ENCODE assay signal across 18 cellular contexts in the genomic region with DNA sequence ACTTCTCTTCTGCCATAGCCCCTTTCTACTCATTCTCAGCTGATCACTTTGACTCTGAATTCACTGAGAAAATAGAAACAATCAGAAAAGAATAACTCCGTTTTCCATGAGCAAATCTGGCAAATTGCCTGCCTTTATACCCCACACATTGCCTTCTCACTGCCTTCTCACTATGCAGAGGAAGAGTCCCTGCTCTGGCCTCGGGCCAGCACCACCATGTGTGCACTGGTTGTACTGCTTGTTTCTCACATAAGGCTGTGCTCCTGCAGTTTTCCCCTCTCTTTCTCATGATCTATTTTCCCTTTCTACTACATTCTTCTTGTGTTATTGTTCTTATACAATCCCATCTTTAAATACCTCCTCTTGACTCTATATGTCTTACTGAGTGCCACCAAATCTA. TPM values are rescaled to one million over a fixed set of nuclear protein-coding genes. Genes with fewer than 3 reads are reported as not detected.
DNase-seq lines count a peak whose midpoint lies in the region; FAIRE-seq and TF ChIP-seq lines count a peak whose summit lies in the region.
"Had no signal": no experiment of that assay in that cellular context is flagged by ENCODE, and none has a peak within 500 bp of the region (broad histone marks: within the 10 kb centered on the region; RNA-seq: fewer than 3 reads in every experiment).

No MANE protein-coding gene starts in this region.

- DNase-seq in NCI-H748 (lab: John Stamatoyannopoulos, UW; ENCODE audit: unreplicated experiment) = peak; percentile 8
- DNase-seq in NCI-H748 treated with DMSO at 0.1 percent for 48 hours (lab: John Stamatoyannopoulos, UW) = no peak
- DNase-seq in NCI-H69 (lab: John Stamatoyannopoulos, UW) = peak; percentile 26
- DNase-seq in H1 (ENCODE audit: low read depth in 1 of 2, low spot score in 2 of 2) = no peak
- peak; percentile 61 for DNase-seq in neural progenitor cell (ENCODE audit: low spot score)
- no peak for DNase-seq in DMS153 treated with DMSO at 0.1 percent for 48 hours (lab: John Stamatoyannopoulos, UW; ENCODE audit: unreplicated experiment)
- no peak for DNase-seq in ovary
- no peak for DNase-seq in D721Med (ENCODE audit: insufficient read length, low spot score)
- DNase-seq: ACHN; activated effector memory CD4-positive, alpha-beta T cell treated with Interleukin-2 at 50 U/mL for 16 hours; aorta; dorsolateral prefrontal cortex; foreskin keratinocyte; GOT3; stomach had no signal

- H3F3A ChIP-seq in neural progenitor cell (ENCODE audit: low read depth) = peaks cover 22% of the 10 kb centered on the region

- H3K4me3 ChIP-seq in H1 (ENCODE audit: extremely low read depth in 1 of 4, insufficient read depth in 2 of 4, low read depth in 3 of 4, low read length in 4 of 4) (no peak overlapping the region), neural progenitor cell (no peak overlapping the region), ovary (no peak overlapping the region)
- H3K4me3 ChIP-seq: dorsolateral prefrontal cortex, smooth muscle cell, stomach had no signal

- H3K4me2 ChIP-seq in H1 (ENCODE audit: insufficient read depth in 1 of 2, low read depth in 2 of 2, low read length in 2 of 2) (no peak overlapping the region), neural progenitor cell (no peak overlapping the region)
- H3K4me2 ChIP-seq: smooth muscle cell had no signal

- H2BK15ac ChIP-seq in H1 (ENCODE audit: low read length) = no peak overlapping the region

- no peak overlapping the region for H2BK5ac ChIP-seq in H1 (ENCODE audit: low read depth, low read length)

- no peak overlapping the region for H3K56ac ChIP-seq in H1 (replicated peaks; ENCODE audit: insufficient read length, low read depth, low read length)

- no peak overlapping the region for H2BK120ac ChIP-seq in H1 (replicated peaks; ENCODE audit: low read depth, low read length)

- H3K9ac ChIP-seq in H1 (replicated peaks in 1 of 4; ENCODE audit: extremely low read depth in 1 of 4, low read depth in 3 of 4, low read length in 3 of 4) = no peak overlapping the region
- no peak overlapping the region for H3K9ac ChIP-seq in neural progenitor cell

- no peak for TF ChIP-seq POLR2A in H1 (IDR thresholded peaks at IDR 0.05; ENCODE audit: control extremely low read depth in 1 of 2, low read depth in 2 of 2, low read length in 2 of 2)
- no peak for TF ChIP-seq POLR2A in ovary (IDR thresholded peaks at IDR 0.05)

- TF ChIP-seq CTCF in H1 (IDR thresholded peaks at IDR 0.05; ENCODE audit: control extremely low read depth in 1 of 3, insufficient read depth in 1 of 3, low read depth in 1 of 3, low read length in 3 of 3) (peak; percentile 47 to 52 (median 50)), neural progenitor cell (IDR thresholded peaks at IDR 0.05) (peak; percentile 44), ovary (IDR thresholded peaks at IDR 0.05) (no peak), D721Med (IDR thresholded peaks at IDR 0.05; ENCODE audit: insufficient read depth, missing control alignments) (no peak)

- no peak overlapping the region for H3K4ac ChIP-seq in H1 (replicated peaks; ENCODE audit: insufficient read length, low read depth, low read length)

- H3K18ac ChIP-seq in H1 (ENCODE audit: extremely low read depth, low read length) = no peak overlapping the region

- no peak overlapping the region for H4K8ac ChIP-seq in H1 (ENCODE audit: extremely low read depth, insufficient read depth, low read length)

- H2BK20ac ChIP-seq in H1 (ENCODE audit: low read length) = no peak overlapping the region

- no peaks in the 10 kb centered on the region for H3K79me1 ChIP-seq in H1 (ENCODE audit: low read depth, low read length)

- no peaks in the 10 kb centered on the region for H3K9me3 ChIP-seq in H1 (ENCODE audit: insufficient read depth in 2 of 2, low read depth in 1 of 2, low read length in 1 of 2)
- H3K9me3 ChIP-seq in neural progenitor cell (ENCODE audit: low read depth) = no peaks in the 10 kb centered on the region
- H3K9me3 ChIP-seq in ovary = no peaks in the 10 kb centered on the region
- H3K9me3 ChIP-seq: stomach had no signal

- H2AFZ ChIP-seq in H1 (ENCODE audit: low read length) (no peak overlapping the region), neural progenitor cell (replicated peaks) (no peak overlapping the region)

- no peak overlapping the region for H2AK5ac ChIP-seq in H1 (ENCODE audit: low read depth, low read length)

- no peak overlapping the region for H4K5ac ChIP-seq in H1 (ENCODE audit: insufficient read length, low read depth, low read length)

- POLR2A ChIA-PET in H1 (lab: Charles Lee; ENCODE audit: partially characterized antibody) = interaction anchor here (0.8 to 1.7 kb wide), 2 partner anchors 24 to 29 kb away, joined by 3 to 7 read pairs; no protein-coding TSS in a partner anchor

- no peak overlapping the region for H3K14ac ChIP-seq in H1 (ENCODE audit: insufficient read length)

- H3K9me3 Mint-ChIP-seq in neural progenitor cell = peaks cover 2% of the 10 kb centered on the region
- H3K9me3 Mint-ChIP-seq: memory B cell had no signal

- no peak overlapping the region for H3K4me3 Mint-ChIP-seq in neural progenitor cell
- H3K4me3 Mint-ChIP-seq: memory B cell had no signal

- H3K79me2 ChIP-seq in H1 (ENCODE audit: control insufficient read depth in 1 of 2, insufficient read depth in 2 of 2, low read length in 2 of 2) = no peaks in the 10 kb centered on the region
- no peaks in the 10 kb centered on the region for H3K79me2 ChIP-seq in neural progenitor cell (ENCODE audit: low read depth)

- no peaks in the 10 kb centered on the region for H3K36me3 Mint-ChIP-seq in neural progenitor cell
- H3K36me3 Mint-ChIP-seq: memory B cell had no signal

- H3K27me3 Mint-ChIP-seq in neural progenitor cell (ENCODE audit: insufficient read depth, low read depth) = no peaks in the 10 kb centered on the region

- H3K23me2 ChIP-seq in H1 (ENCODE audit: low read depth, low read length) = no peaks in the 10 kb centered on the region; the same call in 1 of the 2 replicates

- H3K27ac ChIP-seq in H1 (ENCODE audit: low read depth, low read length) (no peak overlapping the region), neural progenitor cell (no peak overlapping the region), ovary (no peak overlapping the region)
- H3K27ac ChIP-seq: dorsolateral prefrontal cortex, foreskin keratinocyte, RWPE1 had no signal

- H3K23ac ChIP-seq in H1 (ENCODE audit: insufficient read length) = no peak overlapping the region

- peak; percentile 33 to 47; a peak in 3 of 4 replicates for TF ChIP-seq RAD21 in H1 (IDR thresholded peaks at IDR 0.05 in 1 of 2, conservative IDR thresholded peaks at IDR 0.05 in 1 of 2; ENCODE audit: low read depth in 2 of 2, low read length in 2 of 2)

- H3K4me1 Mint-ChIP-seq in neural progenitor cell = peaks cover 32% of the 10 kb centered on the region
- H3K4me1 Mint-ChIP-seq: memory B cell had no signal

- CTCF ChIA-PET in H1 (lab: Charles Lee; ENCODE audit: partially characterized antibody) = interaction anchor here (0.7 to 5.3 kb wide), 12 partner anchors 9 to 154 kb away, joined by 3 to 46 read pairs (median 5); no protein-coding TSS in a partner anchor

- 82% methylated on average over 2 of the region's 2 CpGs; no CpG with 5 or more reads in 1 of the 2 experiments for WGBS in H1 (ENCODE audit: extremely low coverage in 1 of 2, insufficient coverage in 1 of 2, insufficient read length in 1 of 2, insufficient replicate concordance in 2 of 2, low coverage in 1 of 2, low lambda C conversion rate in 2 of 2, missing lambda C conversion rate in 1 of 2), 2 experiments
- WGBS in ovary, 3 donors = 12 to 31% (median 21%) methylated on average over 2 of the region's 2 CpGs

- no peaks in the 10 kb centered on the region for H3K36me3 ChIP-seq in H1 (ENCODE audit: control insufficient read depth in 2 of 4, insufficient read depth in 4 of 4, low read length in 3 of 4)
- no peaks in the 10 kb centered on the region for H3K36me3 ChIP-seq in neural progenitor cell
- no peaks in the 10 kb centered on the region for H3K36me3 ChIP-seq in ovary
- H3K36me3 ChIP-seq: stomach had no signal

- intact Hi-C loops in ovary (cut with DNase I) = no loop called here

- H4K20me1 ChIP-seq in H1 (replicated peaks in 1 of 2; ENCODE audit: control insufficient read depth in 1 of 2, insufficient read depth in 2 of 2, low read length in 2 of 2) = no peaks in the 10 kb centered on the region
- no peaks in the 10 kb centered on the region for H4K20me1 ChIP-seq in neural progenitor cell (ENCODE audit: low read depth)

- FAIRE-seq in H1 (lab: Jason Lieb, UNC) (peak; percentile 62), D721Med (lab: Jason Lieb, UNC) (no peak)

- H4K91ac ChIP-seq in H1 (replicated peaks; ENCODE audit: insufficient read length, low read length) = no peak overlapping the region

- H2BK12ac ChIP-seq in H1 (ENCODE audit: low read depth, low read length) = no peak overlapping the region

- no peak for TF ChIP-seq EP300 in H1 (IDR thresholded peaks at IDR 0.05; ENCODE audit: borderline replicate concordance in 1 of 2, low read depth in 2 of 2, low read length in 2 of 2)
- TF ChIP-seq EP300 in ovary (IDR thresholded peaks at IDR 0.05) = no peak

- H3K27me3 ChIP-seq in H1 (replicated peaks in 1 of 4; ENCODE audit: control insufficient read depth in 3 of 4, extremely low read depth in 1 of 4, insufficient read depth in 3 of 4, low read length in 3 of 4) (no peaks in the 10 kb centered on the region), neural progenitor cell (no peaks in the 10 kb centered on the region), ovary (no peaks in the 10 kb centered on the region)
- H3K27me3 ChIP-seq: stomach had no signal

- H3K4me1 ChIP-seq in H1 (replicated peaks in 1 of 4; ENCODE audit: control insufficient read depth in 3 of 4, insufficient read depth in 4 of 4, low read length in 3 of 4) = peaks cover 0 to 5% (median 1%) of the 10 kb centered on the region in 4 experiments; a peak in 1 of 7 replicates
- peaks cover 44% of the 10 kb centered on the region for H3K4me1 ChIP-seq in neural progenitor cell
- H3K4me1 ChIP-seq in ovary (ENCODE audit: insufficient read depth) = peaks cover 3% of the 10 kb centered on the region
- H3K4me1 ChIP-seq: foreskin keratinocyte had no signal

- no peak overlapping the region for H3K27ac Mint-ChIP-seq in neural progenitor cell
- H3K27ac Mint-ChIP-seq: memory B cell had no signal

RNA-seq across cellular contexts. Expression of a gene that starts 2.3 kb away (rescaled TPM):
- total RNA-seq in H1 (2021; fragmentation: NEBNext Ultra II Directional; extraction: Animal tissue kit (Norgen Biotek cat#: 25700)) = not detected in 2 replicates
- not detected in 2 replicates for polyA plus RNA-seq in H1 (2011; rRNA removed)
- polyA plus RNA-seq in H1 (2011; cell fraction: cytosol; rRNA removed) = not detected
- polyA plus RNA-seq in H1 (2011; cell fraction: nucleus; rRNA removed) = not detected
- not detected in 4 replicates for polyA plus RNA-seq in H1 (2012, experiment 1 of 2)
- not detected for polyA plus RNA-seq in H1 (2012, experiment 2 of 2)
- not detected for polyA plus RNA-seq in H1 (2013, experiment 1 of 2)
- polyA plus RNA-seq in H1 (2013, experiment 2 of 2) = not detected
- not detected in 2 replicates for polyA minus RNA-seq in H1 (2011; rRNA and poly(A)+ RNA removed)
- polyA minus RNA-seq in H1 (2011; cell fraction: cytosol; rRNA and poly(A)+ RNA removed) = not detected
- not detected for polyA minus RNA-seq in H1 (2011; cell fraction: nucleus; rRNA and poly(A)+ RNA removed)
- total RNA-seq in neural progenitor cell (ENCODE audit: low replicate concordance) = not detected in 2 replicates
- total RNA-seq in ovary = 1 to 10 TPM in 1 of 7 donors, under 1 TPM in 4, not detected in 2; 0.12 to 1.7 (median 0.48) TPM
- polyA plus RNA-seq in ovary = under 1 TPM; 0.15 to 0.17 TPM
- total RNA-seq: aorta, foreskin keratinocyte, smooth muscle cell had no signal
- polyA plus RNA-seq: foreskin keratinocyte, smooth muscle cell had no signal

RNA-seq across cellular contexts. Expression of a gene that starts 40.2 kb away (rescaled TPM):
- not detected in 2 replicates for total RNA-seq in H1 (2021; fragmentation: NEBNext Ultra II Directional; extraction: Animal tissue kit (Norgen Biotek cat#: 25700))
- polyA plus RNA-seq in H1 (2011; rRNA removed) (not detected in 2 replicates), ovary (not detected)
- polyA plus RNA-seq in H1 (2011; cell fraction: cytosol; rRNA removed) = not detected
- polyA plus RNA-seq in H1 (2011; cell fraction: nucleus; rRNA removed) = not detected
- not detected in 4 replicates for polyA plus RNA-seq in H1 (2012, experiment 1 of 2)
- not detected for polyA plus RNA-seq in H1 (2012, experiment 2 of 2)
- polyA plus RNA-seq in H1 (2013, experiment 1 of 2) = not detected
- not detected for polyA plus RNA-seq in H1 (2013, experiment 2 of 2)
- polyA minus RNA-seq in H1 (2011; rRNA and poly(A)+ RNA removed) = not detected in 2 replicates
- not detected for polyA minus RNA-seq in H1 (2011; cell fraction: cytosol; rRNA and poly(A)+ RNA removed)
- polyA minus RNA-seq in H1 (2011; cell fraction: nucleus; rRNA and poly(A)+ RNA removed) = not detected
- total RNA-seq in neural progenitor cell (ENCODE audit: low replicate concordance) (not detected in 2 replicates), ovary (1 to 10 TPM in 1 of 7 donors, under 1 TPM in 1, not detected in 5; 0.36 to 2.4 TPM)
- total RNA-seq: aorta, dorsolateral prefrontal cortex, foreskin keratinocyte, smooth muscle cell had no signal
- polyA plus RNA-seq: foreskin keratinocyte, smooth muscle cell had no signal

RNA-seq across cellular contexts. Expression of a gene that starts 59.3 kb away (rescaled TPM):
- 674 and 687 TPM in 2 replicates for total RNA-seq in H1 (2021; fragmentation: NEBNext Ultra II Directional; extraction: Animal tissue kit (Norgen Biotek cat#: 25700))
- polyA plus RNA-seq in H1 (2011; rRNA removed) (358 and 537 TPM in 2 replicates), ovary (10 to 100 TPM; 62.8 to 68.2 TPM)
- 435 TPM for polyA plus RNA-seq in H1 (2011; cell fraction: cytosol; rRNA removed)
- 524 TPM for polyA plus RNA-seq in H1 (2011; cell fraction: nucleus; rRNA removed)
- polyA plus RNA-seq in H1 (2012, experiment 1 of 2) = 723 to 793 TPM (median 760 TPM) in 4 replicates
- 849 TPM for polyA plus RNA-seq in H1 (2012, experiment 2 of 2)
- polyA plus RNA-seq in H1 (2013, experiment 1 of 2) = 237 TPM
- 221 TPM for polyA plus RNA-seq in H1 (2013, experiment 2 of 2)
- 445 and 464 TPM in 2 replicates for polyA minus RNA-seq in H1 (2011; rRNA and poly(A)+ RNA removed)
- polyA minus RNA-seq in H1 (2011; cell fraction: cytosol; rRNA and poly(A)+ RNA removed) = 207 TPM
- 241 TPM for polyA minus RNA-seq in H1 (2011; cell fraction: nucleus; rRNA and poly(A)+ RNA removed)
- total RNA-seq in neural progenitor cell (ENCODE audit: low replicate concordance) (166 and 204 TPM in 2 replicates), ovary (100 to 1,000 TPM in 3 of 7 donors, 10 to 100 TPM in 4; 34.1 to 488 (median 61.6) TPM)

Comparison
In these comparisons a context has a peak if more than half of its experiments do, and no peak if none do; other contexts are left out.
1. DNase-seq: peak in NCI-H748 (single experiment), NCI-H69 (single experiment) and neural progenitor cell (single experiment); none in NCI-H748 treated with DMSO at 0.1 percent for 48 hours (single experiment), H1 (0 of 2), DMS153 treated with DMSO at 0.1 percent for 48 hours (single experiment), ovary (0 of 5) and D721Med (single experiment).
2. CTCF ChIP-seq: peak in H1 (3 of 3) and neural progenitor cell (single experiment); none in ovary (0 of 3) and D721Med (single experiment).